ENCODE assay signal across 9 cellular contexts in genomic region chr9:41124250-41125108, GRCh38. TPM values are rescaled to one million over a fixed set of nuclear protein-coding genes. Genes with fewer than 3 reads are reported as not detected.
"Had no signal": no experiment of that assay in that cellular context is flagged by ENCODE, and none has a peak within 500 bp of the region (broad histone marks: within the 10 kb centered on the region; RNA-seq: fewer than 3 reads in every experiment).

No MANE protein-coding gene starts in this region.

RNA-seq across cellular contexts. Expression of gene FOXD4L6, which starts 4.0 kb away (rescaled TPM):
- total RNA-seq: activated T-cell treated with anti-CD3 and anti-CD28 coated beads, Interleukin-2, amount 50 U/mL, for 4 hours; activated T-helper 17 cell treated with anti-CD3 and anti-CD28 coated beads, Interleukin-2, amount 50 U/mL, for 72 hours; chondrocyte; hepatocyte; kidney; left ventricle myocardium inferior; naive thymus-derived CD8-positive, alpha-beta T cell; urinary bladder had no signal
- polyA plus RNA-seq: hepatocyte; naive thymus-derived CD8-positive, alpha-beta T cell; smooth muscle cell; urinary bladder had no signal
